Comparison of ENCODE assay signal across 23 cellular contexts in the genomic region with DNA sequence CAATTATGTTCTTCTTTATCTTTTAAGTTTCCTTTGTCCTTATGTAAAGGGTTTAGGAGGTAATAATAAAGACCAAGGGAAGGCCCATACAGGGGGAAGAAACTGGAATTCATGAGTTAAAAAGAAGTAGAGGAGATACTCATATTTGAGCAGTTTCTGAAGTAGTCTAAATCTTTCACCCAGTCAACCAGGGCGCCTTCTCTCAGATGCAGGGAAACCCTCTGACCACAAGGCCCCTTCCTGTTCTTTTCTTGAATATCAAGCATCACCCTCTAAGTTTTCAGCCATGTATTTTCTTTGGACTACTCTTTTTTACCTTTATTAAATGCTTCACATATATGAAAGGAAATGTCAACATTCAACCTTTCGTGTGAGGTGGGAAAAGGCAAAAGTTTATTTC.
A peak's percentile ranks its signal among the peaks of the same experiment; 100 is the strongest.
DNase-seq lines count a peak whose midpoint lies in the region; ATAC-seq and TF ChIP-seq lines count a peak whose summit lies in the region.
"Had no signal": no experiment of that assay in that cellular context is flagged by ENCODE, and none has a peak within 500 bp of the region (broad histone marks: within the 10 kb centered on the region; RNA-seq: fewer than 3 reads in every experiment).

No MANE protein-coding gene starts in this region.

- H2AFZ ChIP-seq in IMR-90 (replicated peaks; ENCODE audit: low read length, poor library complexity), result no peak overlapping the region
- H2AFZ ChIP-seq: GM23248 had no signal

- H3K27ac Mint-ChIP-seq in endodermal cell, result no peak overlapping the region
- H3K27ac Mint-ChIP-seq: B cell, H9, IgD-negative memory B cell had no signal

- TF ChIP-seq CTCF in IMR-90 (conservative IDR thresholded peaks at IDR 0.05; ENCODE audit: low read depth, low read length) (no peak), endodermal cell (conservative IDR thresholded peaks at IDR 0.05) (no peak)

- H2AK9ac ChIP-seq in IMR-90 (replicated peaks; ENCODE audit: low read depth, low read length, poor library complexity), result no peak overlapping the region

- H3K27ac ChIP-seq in IMR-90 (ENCODE audit: insufficient read depth, low read length), result no peak overlapping the region
- H3K27ac ChIP-seq in SJSA1, result peak overlapping the region; percentile 88
- no peak overlapping the region for H3K27ac ChIP-seq in endodermal cell (ENCODE audit: low read depth, low read length)
- H3K27ac ChIP-seq: 22Rv1, GM23248, KMS-11 had no signal

- WGBS in IMR-90 (ENCODE audit: extremely low coverage in 2 of 2, insufficient read length in 1 of 2), 2 experiments, result no CpG with 5 or more reads among the region's 2 CpGs
- WGBS in endodermal cell (ENCODE audit: insufficient coverage in 1 of 2, insufficient read length in 1 of 2), 2 experiments, result 95 to 100% methylated on average over 1 of the region's 2 CpGs

- intact Hi-C loops in IMR-90 (cut with micrococcal nuclease), result loop anchor here (2.0 to 10.0 kb wide), 3 partner anchors 61 to 219 kb away; no protein-coding TSS in a partner anchor

- H2BK5ac ChIP-seq in IMR-90 (ENCODE audit: low read depth, low read length, poor library complexity, severe bottlenecking), result peak overlapping the region; percentile 34

- H3K4me3 Mint-ChIP-seq in endodermal cell, result no peak overlapping the region
- H3K4me3 Mint-ChIP-seq: B cell, H9, IgD-negative memory B cell had no signal

- no peak for TF ChIP-seq POLR2A in IMR-90 (IDR thresholded peaks at IDR 0.05; ENCODE audit: low read depth, low read length)

- H4K20me1 ChIP-seq in IMR-90 (ENCODE audit: insufficient read depth, low read length), result no peaks in the 10 kb centered on the region

- no peaks in the 10 kb centered on the region for H3K79me1 ChIP-seq in IMR-90 (ENCODE audit: low read depth in 1 of 2, low read length in 2 of 2)

- no peaks in the 10 kb centered on the region for H3K9me3 Mint-ChIP-seq in endodermal cell
- H3K9me3 Mint-ChIP-seq: H9 had no signal

- H3K4me1 ChIP-seq in IMR-90 (ENCODE audit: control insufficient read depth, insufficient read depth, low read length), result peaks cover 6% of the 10 kb centered on the region
- H3K4me1 ChIP-seq in SJSA1 (replicated peaks), result peaks cover 43% of the 10 kb centered on the region
- peaks cover 3% of the 10 kb centered on the region for H3K4me1 ChIP-seq in endodermal cell (ENCODE audit: control insufficient read depth, insufficient read depth, low read length)

- ATAC-seq in IMR-90 (ENCODE audit: low read depth) (no peak), HG02623 (IDR thresholded peaks at IDR 0.05; ENCODE audit: unreplicated experiment) (no peak)

- no peak overlapping the region for H3K56ac ChIP-seq in IMR-90 (ENCODE audit: extremely low read depth, insufficient read depth, low read length)

- H4K5ac ChIP-seq in IMR-90 (ENCODE audit: low read depth, low read length), result peak overlapping the region; percentile 57; the same call in 1 of the 2 replicates

- peaks cover 30% of the 10 kb centered on the region for H3K4me1 Mint-ChIP-seq in endodermal cell
- H3K4me1 Mint-ChIP-seq: IgD-negative memory B cell had no signal

- no peaks in the 10 kb centered on the region for H3K27me3 ChIP-seq in IMR-90 (ENCODE audit: control insufficient read depth, insufficient read depth, low read length)
- no peaks in the 10 kb centered on the region for H3K27me3 ChIP-seq in SJSA1 (replicated peaks)
- no peaks in the 10 kb centered on the region for H3K27me3 ChIP-seq in endodermal cell (ENCODE audit: control insufficient read depth, insufficient read depth, low read length, poor library complexity, severe bottlenecking)

- no TSS peak for BruUV-seq in IMR-90 (replicated peaks; lab: Mats Ljungman, UMichigan)

- no peak overlapping the region for H2AK5ac ChIP-seq in IMR-90 (ENCODE audit: low read depth, low read length)

- no peaks in the 10 kb centered on the region for H3K36me3 ChIP-seq in IMR-90 (ENCODE audit: control insufficient read depth, insufficient read depth, low read length)
- H3K36me3 ChIP-seq in SJSA1, result no peaks in the 10 kb centered on the region
- H3K36me3 ChIP-seq in endodermal cell (ENCODE audit: control insufficient read depth, insufficient read depth, low read length), result no peaks in the 10 kb centered on the region

- H3K9me1 ChIP-seq in IMR-90 (ENCODE audit: insufficient read depth, low read length), result peaks cover 6% of the 10 kb centered on the region; the same call in 1 of the 2 replicates

- dilution Hi-C loops in IMR-90 (cut with HindIII; ENCODE audit: low sequenced_read_pairs, unreplicated experiment), result no loop called here

- no peak overlapping the region for H3K4me2 ChIP-seq in IMR-90 (ENCODE audit: low read depth, low read length)
- H3K4me2 ChIP-seq: KMS-11 had no signal

- no peaks in the 10 kb centered on the region for H3K27me3 Mint-ChIP-seq in endodermal cell (ENCODE audit: insufficient read depth)

- no peaks in the 10 kb centered on the region for H3K9me3 ChIP-seq in IMR-90 (ENCODE audit: control insufficient read depth, insufficient read depth, low read length)
- H3K9me3 ChIP-seq in SJSA1 (replicated peaks), result no peaks in the 10 kb centered on the region
- no peaks in the 10 kb centered on the region for H3K9me3 ChIP-seq in endodermal cell (ENCODE audit: control insufficient read depth, low read length)

- H3K9ac ChIP-seq in IMR-90 (ENCODE audit: low read depth, low read length) (no peak overlapping the region), endodermal cell (ENCODE audit: extremely low read depth, low read length, poor library complexity, severe bottlenecking) (no peak overlapping the region)
- H3K9ac ChIP-seq: GM23248, KMS-11 had no signal

- in situ Hi-C loops in IMR-90 (cut with MboI; ENCODE audit: low sequenced_read_pairs), result loop anchor here (10.0 kb wide), 2 partner anchors 531 to 939 kb away; a partner anchor contains a TSS

- H4K91ac ChIP-seq in IMR-90 (ENCODE audit: insufficient read depth, low read depth, low read length), result peak overlapping the region; percentile 16; the same call in 1 of the 2 replicates

- H3K23ac ChIP-seq in IMR-90 (ENCODE audit: low read depth, low read length), result peak overlapping the region; percentile 29; the same call in 1 of the 2 replicates

- DNase-seq in NOMO-1 treated with DMSO at 0.1 percent for 48 hours (lab: John Stamatoyannopoulos, UW; ENCODE audit: unreplicated experiment), result peak; percentile 5
- no peak for DNase-seq in NOMO-1 (lab: John Stamatoyannopoulos, UW; ENCODE audit: unreplicated experiment in 2 of 2)
- no peak for DNase-seq in IMR-90
- peak in 1 of 2 experiments; percentile 6 for DNase-seq in SJSA1 (ENCODE audit: low read depth in 1 of 2, low spot score in 2 of 2)
- no peak for DNase-seq in DMS 273 (lab: John Stamatoyannopoulos, UW; ENCODE audit: unreplicated experiment)
- DNase-seq in endodermal cell, result no peak
- DNase-seq: Calu3, DMS153, GM23248, H9, NCI-H1105 treated with DMSO at 0.1 percent for 48 hours, NCI-H146, NCI-H1930, NCI-H2107, NCI-H524, NCI-H748 treated with DMSO at 0.1 percent for 48 hours, Right ventricle myocardium superior, RPMI8226 had no signal

- H2BK15ac ChIP-seq in IMR-90 (ENCODE audit: low read depth, low read length), result peak overlapping the region; percentile 19; the same call in 1 of the 3 replicates

- H4K8ac ChIP-seq in IMR-90 (ENCODE audit: low read depth in 2 of 2, low read length in 2 of 2), result peak overlapping the region in 1 of 2 experiments; percentile 54; a peak in 1 of 4 replicates

- CTCF ChIA-PET in IMR-90 (lab: Yijun Ruan, JAX), result no interaction called here

- H2BK120ac ChIP-seq in IMR-90 (ENCODE audit: low read depth, low read length), result peak overlapping the region; percentile 65

- peak overlapping the region; percentile 53 for H3K14ac ChIP-seq in IMR-90 (replicated peaks; ENCODE audit: low read depth, low read length)

- H3K4me3 ChIP-seq in IMR-90 (ENCODE audit: insufficient read depth, low read depth, low read length) (no peak overlapping the region), SJSA1 (no peak overlapping the region), endodermal cell (ENCODE audit: low read length) (no peak overlapping the region)
- H3K4me3 ChIP-seq: GM23248 had no signal

- TF ChIP-seq RAD21 in IMR-90 (IDR thresholded peaks at IDR 0.05; ENCODE audit: low read length), result no peak

- H3K4ac ChIP-seq in IMR-90 (ENCODE audit: low read depth, low read length), result peak overlapping the region; percentile 60; the same call in 1 of the 2 replicates

- peak overlapping the region; percentile 81 for H2BK20ac ChIP-seq in IMR-90 (ENCODE audit: low read depth, low read length)

- peak overlapping the region; percentile 63; the same call in 1 of the 2 replicates for H3K18ac ChIP-seq in IMR-90 (ENCODE audit: low read depth, low read length)

- no peaks in the 10 kb centered on the region for H3K36me3 Mint-ChIP-seq in endodermal cell (ENCODE audit: low read depth)

- POLR2A ChIA-PET in IMR-90 (lab: Charles Lee; ENCODE audit: unreplicated experiment), result no interaction called here

TF ChIP-seq in IMR-90, 13 proteins besides CTCF, POLR2A, EP300 and RAD21 (continues in another document):
- no peak for TF ChIP-seq MXI1 (IDR thresholded peaks at IDR 0.05; ENCODE audit: borderline replicate concordance, low read depth, low read length)
- no peak for TF ChIP-seq CEBPB (IDR thresholded peaks at IDR 0.05; ENCODE audit: low read depth, low read length)
- TF ChIP-seq FOS (IDR thresholded peaks at IDR 0.05; ENCODE audit: low read depth, low read length), result no peak
- TF ChIP-seq, protein P1, sequence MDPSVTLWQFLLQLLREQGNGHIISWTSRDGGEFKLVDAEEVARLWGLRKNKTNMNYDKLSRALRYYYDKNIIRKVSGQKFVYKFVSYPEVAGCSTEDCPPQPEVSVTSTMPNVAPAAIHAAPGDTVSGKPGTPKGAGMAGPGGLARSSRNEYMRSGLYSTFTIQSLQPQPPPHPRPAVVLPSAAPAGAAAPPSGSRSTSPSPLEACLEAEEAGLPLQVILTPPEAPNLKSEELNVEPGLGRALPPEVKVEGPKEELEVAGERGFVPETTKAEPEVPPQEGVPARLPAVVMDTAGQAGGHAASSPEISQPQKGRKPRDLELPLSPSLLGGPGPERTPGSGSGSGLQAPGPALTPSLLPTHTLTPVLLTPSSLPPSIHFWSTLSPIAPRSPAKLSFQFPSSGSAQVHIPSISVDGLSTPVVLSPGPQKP (IDR thresholded peaks at IDR 0.05; ENCODE audit: borderline replicate concordance, low read depth, low read length), result no peak
- no peak for TF ChIP-seq MAFK (IDR thresholded peaks at IDR 0.05; ENCODE audit: low read depth, low read length)
- no peak for TF ChIP-seq RFX5 (IDR thresholded peaks at IDR 0.05; ENCODE audit: low read depth, low read length)
- TF ChIP-seq BHLHE40 (IDR thresholded peaks at IDR 0.05; ENCODE audit: low read depth, low read length), result no peak
- TF ChIP-seq CHD1 (IDR thresholded peaks at IDR 0.05; ENCODE audit: low read depth, low read length), result no peak
- TF ChIP-seq, protein P2, sequence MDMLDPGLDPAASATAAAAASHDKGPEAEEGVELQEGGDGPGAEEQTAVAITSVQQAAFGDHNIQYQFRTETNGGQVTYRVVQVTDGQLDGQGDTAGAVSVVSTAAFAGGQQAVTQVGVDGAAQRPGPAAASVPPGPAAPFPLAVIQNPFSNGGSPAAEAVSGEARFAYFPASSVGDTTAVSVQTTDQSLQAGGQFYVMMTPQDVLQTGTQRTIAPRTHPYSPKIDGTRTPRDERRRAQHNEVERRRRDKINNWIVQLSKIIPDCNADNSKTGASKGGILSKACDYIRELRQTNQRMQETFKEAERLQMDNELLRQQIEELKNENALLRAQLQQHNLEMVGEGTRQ (IDR thresholded peaks at IDR 0.05; ENCODE audit: low read depth, low read length), result no peak
